ENCODE assay signal across 16 cellular contexts in genomic region chr3:34886443-34886842, GRCh38.
DNase-seq lines count a peak whose midpoint lies in the region; ATAC-seq, FAIRE-seq and TF ChIP-seq lines count a peak whose summit lies in the region.
"Had no signal": no experiment of that assay in that cellular context is flagged by ENCODE, and none has a peak within 500 bp of the region (broad histone marks: within the 10 kb centered on the region; RNA-seq: fewer than 3 reads in every experiment).

No MANE protein-coding gene starts in this region.

- H3K4me3 ChIP-seq in heart left ventricle = no peak overlapping the region

- no peaks in the 10 kb centered on the region for H3K4me1 Mint-ChIP-seq in stimulated activated memory B cell treated with anti-CD40 and anti-IgM and Interleukin-4, amounts not matched to agents 10 μg/mL and 1 μg/mL and 100 μg/mL, for 72 hours
- H3K4me1 Mint-ChIP-seq: B cell, CD14-positive monocyte had no signal

- H3K27me3 ChIP-seq in heart left ventricle = no peaks in the 10 kb centered on the region

- no peak for TF ChIP-seq POLR2A in heart left ventricle (IDR thresholded peaks at IDR 0.05)

- WGBS in heart left ventricle, 4 donors = 38 to 52% (median 45%) methylated on average over 4 of the region's 4 CpGs

- no peaks in the 10 kb centered on the region for H3K27me3 Mint-ChIP-seq in stimulated activated memory B cell treated with anti-CD40 and anti-IgM and Interleukin-4, amounts not matched to agents 10 μg/mL and 1 μg/mL and 100 μg/mL, for 72 hours
- H3K27me3 Mint-ChIP-seq: B cell had no signal

- H3K9me3 ChIP-seq in heart left ventricle = no peaks in the 10 kb centered on the region

- H3K4me3 Mint-ChIP-seq in stimulated activated memory B cell treated with anti-CD40 and anti-IgM and Interleukin-4, amounts not matched to agents 10 μg/mL and 1 μg/mL and 100 μg/mL, for 72 hours = no peak overlapping the region
- H3K4me3 Mint-ChIP-seq: B cell; CD14-positive monocyte; CD8-positive, alpha-beta T cell; HFFc6 had no signal

- intact Hi-C loops in heart left ventricle (cut with DNase I) = no loop called here

- ATAC-seq in stimulated activated memory B cell treated with anti-CD40 and anti-IgM and Interleukin-4, amounts not matched to agents 10 μg/mL and 1 μg/mL and 100 μg/mL, for 72 hours = peak; percentile 36
- ATAC-seq in heart left ventricle = no peak
- ATAC-seq: CD8-positive, alpha-beta T cell; HepG2 had no signal

- peak; percentile 72 for FAIRE-seq in D721Med (lab: Jason Lieb, UNC)
- FAIRE-seq: A204.1, HepG2, HTR-8/SVneo had no signal

- DNase-seq in D721Med (ENCODE audit: insufficient read length, low spot score) (no peak), SK-N-DZ (ENCODE audit: low spot score) (peak; percentile 15), islet precursor cell (peak; percentile 55), NCI-H2107 treated with DMSO at 0.1 percent for 48 hours (lab: John Stamatoyannopoulos, UW; ENCODE audit: unreplicated experiment) (no peak), NCI-H774 (lab: John Stamatoyannopoulos, UW) (no peak), heart left ventricle (no peak)
- DNase-seq: CD8-positive, alpha-beta T cell; COR-L47; HCEC 1CT; HFFc6 had no signal

- peaks cover 0 to 3% (median 0%) of the 10 kb centered on the region in 12 donors for H3K4me1 ChIP-seq in heart left ventricle

- no peaks in the 10 kb centered on the region for H3K36me3 Mint-ChIP-seq in stimulated activated memory B cell treated with anti-CD40 and anti-IgM and Interleukin-4, amounts not matched to agents 10 μg/mL and 1 μg/mL and 100 μg/mL, for 72 hours
- H3K36me3 Mint-ChIP-seq: CD14-positive monocyte; CD8-positive, alpha-beta T cell had no signal

- H3K36me3 ChIP-seq in heart left ventricle = no peaks in the 10 kb centered on the region

- H3K27ac Mint-ChIP-seq in stimulated activated memory B cell treated with anti-CD40 and anti-IgM and Interleukin-4, amounts not matched to agents 10 μg/mL and 1 μg/mL and 100 μg/mL, for 72 hours = no peak overlapping the region
- H3K27ac Mint-ChIP-seq: B cell; CD14-positive monocyte; CD8-positive, alpha-beta T cell; HFFc6 had no signal

- H3K9me3 Mint-ChIP-seq in stimulated activated memory B cell treated with anti-CD40 and anti-IgM and Interleukin-4, amounts not matched to agents 10 μg/mL and 1 μg/mL and 100 μg/mL, for 72 hours = no peaks in the 10 kb centered on the region
- H3K9me3 Mint-ChIP-seq: CD8-positive, alpha-beta T cell had no signal

- TF ChIP-seq CTCF in D721Med (IDR thresholded peaks at IDR 0.05; ENCODE audit: insufficient read depth, missing control alignments) = no peak
- no peak for TF ChIP-seq CTCF in heart left ventricle (IDR thresholded peaks at IDR 0.05)

- H3K27ac ChIP-seq in heart left ventricle = no peak overlapping the region

Comparison
In these comparisons a context has a peak if more than half of its experiments do, and no peak if none do; other contexts are left out.
1. DNase-seq: peak in SK-N-DZ (single experiment) and islet precursor cell (single experiment); none in D721Med (single experiment), NCI-H2107 treated with DMSO at 0.1 percent for 48 hours (single experiment), NCI-H774 (single experiment) and heart left ventricle (0 of 5).